Comparison of ENCODE assay signal across 1 cellular context in genomic region chr9:111898331-111899096, GRCh38.
TF ChIP-seq lines count a peak whose summit lies in the region.

No MANE protein-coding gene starts in this region.

TF ChIP-seq in liver, 16 proteins besides CTCF, POLR2A, EP300 and RAD21 (continued from another document):
- no peak for TF ChIP-seq MAX (IDR thresholded peaks at IDR 0.05)
- no peak for TF ChIP-seq RXRA (IDR thresholded peaks at IDR 0.05)
- no peak for TF ChIP-seq JUND (IDR thresholded peaks at IDR 0.05)
- TF ChIP-seq FOXA1 (IDR thresholded peaks at IDR 0.05): no peak
TF ChIP-seq in liver: peak in this region for 0.
